8 cellular contexts compared by ENCODE assay signal in the genomic region with DNA sequence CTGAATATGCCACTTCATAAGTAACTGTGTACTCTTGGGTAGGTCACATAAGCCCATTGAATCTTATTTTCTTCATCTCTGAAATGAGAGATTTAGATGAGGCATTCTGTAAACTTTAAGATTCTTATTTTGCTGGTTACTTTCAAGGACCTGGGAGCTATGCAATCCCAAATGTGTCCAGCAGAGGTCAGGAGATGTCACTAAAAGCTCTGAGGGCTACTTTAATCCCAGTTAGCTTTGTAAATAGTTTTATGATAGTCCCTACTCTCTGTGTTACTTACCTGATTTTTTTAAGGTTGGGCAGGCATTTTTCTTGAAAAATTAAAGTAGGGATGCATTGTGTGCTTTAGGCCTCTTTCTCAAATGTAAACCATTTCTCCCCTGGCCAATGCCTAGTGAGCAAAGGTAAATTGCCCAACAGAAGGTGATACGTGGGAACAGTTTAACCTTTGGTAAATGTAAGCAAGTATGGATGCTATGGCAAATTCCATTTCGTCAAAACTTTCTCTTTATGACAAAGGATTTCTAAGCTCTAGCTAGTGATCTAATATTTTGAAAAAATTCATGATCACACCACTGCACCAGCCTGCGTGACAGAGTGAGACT. TPM values are rescaled to one million over a fixed set of nuclear protein-coding genes. Genes with fewer than 3 reads are reported as not detected.
DNase-seq lines count a peak whose midpoint lies in the region; ATAC-seq lines count a peak whose summit lies in the region.

No MANE protein-coding gene starts in this region.

- no peaks in the 10 kb centered on the region for H3K36me3 ChIP-seq in H7 (replicated peaks; ENCODE audit: control insufficient read depth, insufficient read depth, low read length)

- DNase-seq in AG20443 (ENCODE audit: low spot score) = peak; percentile 72
- peak; percentile 72 for DNase-seq in H7
- DNase-seq in NCI-H748 treated with DMSO at 0.1 percent for 48 hours (lab: John Stamatoyannopoulos, UW) = peak; percentile 59
- DNase-seq in activated CD4-positive, alpha-beta T cell treated with anti-CD3 and anti-CD28 coated beads, Interleukin-2, amount 50 U/mL, for 1 hour = peak; percentile 75
- peak; percentile 92 for DNase-seq in dermis blood vessel endothelial cell
- peak; percentile 80 to 83 for DNase-seq in lung microvascular endothelial cell (ENCODE audit: low read depth in 2 of 2)
- peak; percentile 26 to 54 for DNase-seq in stimulated activated CD8-positive, alpha-beta memory T cell treated with anti-CD3 and anti-CD28 coated beads, Interleukin-15, amount 100 ng/mL, for 4 hours (ENCODE audit: low read depth in 2 of 2)

- no peak overlapping the region for H3K4me3 ChIP-seq in H7 (ENCODE audit: insufficient read depth, low read depth, low read length)

- no peaks in the 10 kb centered on the region for H3K27me3 ChIP-seq in H7 (ENCODE audit: control insufficient read depth, insufficient read depth, low read length)

- no peak for ATAC-seq in GM18519 (IDR thresholded peaks at IDR 0.05; ENCODE audit: low FRiP score, unreplicated experiment)

RNA-seq across cellular contexts. Expression of gene WSB1, which starts 57.1 kb away (rescaled TPM):
- total RNA-seq in H7 (2014; rRNA removed; shearing (Covaris generic)) = 66.7 and 92.2 TPM in 2 replicates
- total RNA-seq in dermis blood vessel endothelial cell (783 and 844 TPM in 2 replicates), lung microvascular endothelial cell (276 and 293 TPM in 2 replicates)

Comparison
In these comparisons a context has a peak if more than half of its experiments do, and no peak if none do; other contexts are left out.
1. DNase-seq: peak in every context shown above with its lines; median percentile 92 in dermis blood vessel endothelial cell; 82 in lung microvascular endothelial cell; 75 in activated CD4-positive, alpha-beta T cell treated with anti-CD3 and anti-CD28 coated beads, Interleukin-2, amount 50 U/mL, for 1 hour; 72 in AG20443; 72 in H7; 59 in NCI-H748 treated with DMSO at 0.1 percent for 48 hours; 40 in stimulated activated CD8-positive, alpha-beta memory T cell treated with anti-CD3 and anti-CD28 coated beads, Interleukin-15, amount 100 ng/mL, for 4 hours.